In the genomic region with DNA sequence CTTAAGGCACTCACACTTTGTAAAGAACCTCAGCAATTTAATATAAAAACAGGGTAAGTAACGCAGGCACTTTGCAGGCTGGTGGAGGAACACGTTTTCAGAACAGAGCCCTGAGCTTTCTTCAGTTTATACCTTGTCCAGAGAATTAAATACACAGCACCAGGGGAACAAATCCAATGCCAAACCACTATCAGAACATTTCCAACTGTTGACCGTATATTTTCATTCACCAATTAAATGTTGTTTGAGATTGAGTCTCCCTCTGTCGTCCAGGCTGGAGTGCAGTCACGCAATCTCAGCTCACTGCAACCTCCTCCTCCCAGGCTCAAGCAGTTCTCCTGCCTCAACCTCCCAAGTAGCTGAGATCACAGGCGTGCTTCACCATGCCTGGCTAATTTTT, we compare ENCODE assay signal across 19 cellular contexts. TPM values are rescaled to one million over a fixed set of nuclear protein-coding genes. Genes with fewer than 3 reads are reported as not detected.
DNase-seq lines count a peak whose midpoint lies in the region; ATAC-seq and TF ChIP-seq lines count a peak whose summit lies in the region.
"Had no signal": no experiment of that assay in that cellular context is flagged by ENCODE, and none has a peak within 500 bp of the region (broad histone marks: within the 10 kb centered on the region; RNA-seq: fewer than 3 reads in every experiment).

No MANE protein-coding gene starts in this region.

- H3K9me3 Mint-ChIP-seq in activated naive CD8-positive, alpha-beta T cell (ENCODE audit: low read depth), result no peaks in the 10 kb centered on the region
- H3K9me3 Mint-ChIP-seq in activated naive CD8-positive, alpha-beta T cell treated with anti-CD3 and anti-CD28 coated beads, Interleukin-2, amount 50 U/mL, for 24 hours, result no peaks in the 10 kb centered on the region
- H3K9me3 Mint-ChIP-seq in endodermal cell (no peaks in the 10 kb centered on the region), neural progenitor cell (peaks cover 6% of the 10 kb centered on the region)
- H3K9me3 Mint-ChIP-seq in activated T-cell treated with anti-CD3 and anti-CD28 coated beads, Interleukin-2, amount 50 U/mL, for 24 hours, result no peaks in the 10 kb centered on the region

- H3K27me3 Mint-ChIP-seq in activated naive CD8-positive, alpha-beta T cell, result no peaks in the 10 kb centered on the region
- no peaks in the 10 kb centered on the region for H3K27me3 Mint-ChIP-seq in activated naive CD8-positive, alpha-beta T cell treated with anti-CD3 and anti-CD28 coated beads, Interleukin-2, amount 50 U/mL, for 24 hours
- H3K27me3 Mint-ChIP-seq in endodermal cell (ENCODE audit: insufficient read depth) (no peaks in the 10 kb centered on the region), neural progenitor cell (ENCODE audit: insufficient read depth, low read depth) (peaks cover 5% of the 10 kb centered on the region)
- no peaks in the 10 kb centered on the region for H3K27me3 Mint-ChIP-seq in activated T-cell treated with anti-CD3 and anti-CD28 coated beads, Interleukin-2, amount 50 U/mL, for 24 hours

- H3K4me3 ChIP-seq in endodermal cell (ENCODE audit: low read length) (no peak overlapping the region), neural progenitor cell (no peak overlapping the region), left lung (no peak overlapping the region)
- H3K4me3 ChIP-seq: K562 had no signal

- H3K27ac ChIP-seq in endodermal cell (ENCODE audit: low read depth, low read length), result no peak overlapping the region
- peak overlapping the region; percentile 70 for H3K27ac ChIP-seq in neural progenitor cell
- H3K27ac ChIP-seq in left lung, result no peak overlapping the region

- H3K4me1 ChIP-seq in endodermal cell (ENCODE audit: control insufficient read depth, insufficient read depth, low read length) (no peaks in the 10 kb centered on the region), neural progenitor cell (peaks cover 25% of the 10 kb centered on the region), left lung (peaks cover 0 to 10% of the 10 kb centered on the region in 2 donors)

- peak overlapping the region; percentile 49 for H3K4me2 ChIP-seq in neural progenitor cell

- H3K4me1 Mint-ChIP-seq in activated naive CD8-positive, alpha-beta T cell (ENCODE audit: low read depth), result peaks cover 41% of the 10 kb centered on the region
- H3K4me1 Mint-ChIP-seq in activated naive CD8-positive, alpha-beta T cell treated with anti-CD3 and anti-CD28 coated beads, Interleukin-2, amount 50 U/mL, for 24 hours, result peaks cover 36% of the 10 kb centered on the region
- H3K4me1 Mint-ChIP-seq in endodermal cell (peaks cover 18% of the 10 kb centered on the region), neural progenitor cell (peaks cover 52% of the 10 kb centered on the region)
- H3K4me1 Mint-ChIP-seq in activated T-cell treated with anti-CD3 and anti-CD28 coated beads, Interleukin-2, amount 50 U/mL, for 24 hours (ENCODE audit: low read depth), result peaks cover 49% of the 10 kb centered on the region

- H3K27ac Mint-ChIP-seq in activated naive CD8-positive, alpha-beta T cell, result peak overlapping the region; percentile 16
- H3K27ac Mint-ChIP-seq in activated naive CD8-positive, alpha-beta T cell treated with anti-CD3 and anti-CD28 coated beads, Interleukin-2, amount 50 U/mL, for 24 hours, result no peak overlapping the region
- H3K27ac Mint-ChIP-seq in endodermal cell, result peak overlapping the region; percentile 48
- H3K27ac Mint-ChIP-seq in neural progenitor cell, result peak overlapping the region; percentile 76
- no peak overlapping the region for H3K27ac Mint-ChIP-seq in activated T-cell treated with anti-CD3 and anti-CD28 coated beads, Interleukin-2, amount 50 U/mL, for 24 hours

- H3K4me3 Mint-ChIP-seq in activated naive CD8-positive, alpha-beta T cell, result no peak overlapping the region
- no peak overlapping the region for H3K4me3 Mint-ChIP-seq in activated naive CD8-positive, alpha-beta T cell treated with anti-CD3 and anti-CD28 coated beads, Interleukin-2, amount 50 U/mL, for 24 hours
- H3K4me3 Mint-ChIP-seq in endodermal cell (no peak overlapping the region), neural progenitor cell (no peak overlapping the region)
- H3K4me3 Mint-ChIP-seq in activated T-cell treated with anti-CD3 and anti-CD28 coated beads, Interleukin-2, amount 50 U/mL, for 24 hours, result no peak overlapping the region
- H3K4me3 Mint-ChIP-seq: CD14-positive monocyte had no signal

- peaks cover 86% of the 10 kb centered on the region for H4K20me1 ChIP-seq in neural progenitor cell (ENCODE audit: low read depth)

- H3K27me3 ChIP-seq in endodermal cell (ENCODE audit: control insufficient read depth, insufficient read depth, low read length, poor library complexity, severe bottlenecking), result no peaks in the 10 kb centered on the region
- no peaks in the 10 kb centered on the region for H3K27me3 ChIP-seq in neural progenitor cell
- no peaks in the 10 kb centered on the region for H3K27me3 ChIP-seq in left lung

- TF ChIP-seq CTCF in endodermal cell (conservative IDR thresholded peaks at IDR 0.05) (no peak), neural progenitor cell (IDR thresholded peaks at IDR 0.05) (no peak), left lung (IDR thresholded peaks at IDR 0.05) (no peak)

- H3F3A ChIP-seq in neural progenitor cell (ENCODE audit: low read depth), result peaks cover 24% of the 10 kb centered on the region

- H3K36me3 ChIP-seq in endodermal cell (ENCODE audit: control insufficient read depth, insufficient read depth, low read length), result no peaks in the 10 kb centered on the region
- H3K36me3 ChIP-seq in neural progenitor cell, result no peaks in the 10 kb centered on the region
- H3K36me3 ChIP-seq in left lung, result no peaks in the 10 kb centered on the region

- H3K9ac ChIP-seq in endodermal cell (ENCODE audit: extremely low read depth, low read length, poor library complexity, severe bottlenecking) (no peak overlapping the region), neural progenitor cell (no peak overlapping the region)

- H3K79me2 ChIP-seq in neural progenitor cell (ENCODE audit: low read depth), result peaks cover 100% of the 10 kb centered on the region

- intact Hi-C loops in left lung (cut with DNase I), result no loop called here

- no peak for ATAC-seq in activated naive CD8-positive, alpha-beta T cell treated with anti-CD3 and anti-CD28 coated beads, Interleukin-2, amount 50 U/mL, for 24 hours
- no peak for ATAC-seq in left lung

- H3K36me3 Mint-ChIP-seq in activated naive CD8-positive, alpha-beta T cell, result peaks cover 7% of the 10 kb centered on the region
- no peaks in the 10 kb centered on the region for H3K36me3 Mint-ChIP-seq in activated naive CD8-positive, alpha-beta T cell treated with anti-CD3 and anti-CD28 coated beads, Interleukin-2, amount 50 U/mL, for 24 hours (ENCODE audit: low read depth)
- peaks cover 13% of the 10 kb centered on the region for H3K36me3 Mint-ChIP-seq in endodermal cell (ENCODE audit: low read depth)
- peaks cover 17% of the 10 kb centered on the region for H3K36me3 Mint-ChIP-seq in neural progenitor cell
- H3K36me3 Mint-ChIP-seq in activated T-cell treated with anti-CD3 and anti-CD28 coated beads, Interleukin-2, amount 50 U/mL, for 24 hours (ENCODE audit: low read depth), result peaks cover 8% of the 10 kb centered on the region

- no peak overlapping the region for H2AFZ ChIP-seq in neural progenitor cell (replicated peaks)

- no peak for DNase-seq in activated naive CD8-positive, alpha-beta T cell treated with anti-CD3 and anti-CD28 coated beads, Interleukin-2, amount 50 U/mL, for 24 hours
- DNase-seq in endodermal cell (no peak), neural progenitor cell (ENCODE audit: low spot score) (no peak), left lung (no peak), NCI-H2029 treated with DMSO at 0.1 percent for 48 hours (lab: John Stamatoyannopoulos, UW) (no peak), COLO829 (ENCODE audit: low spot score) (no peak)
- DNase-seq in activated T-cell treated with anti-CD3 and anti-CD28 coated beads, Interleukin-2, amount 50 U/mL, for 24 hours, result no peak
- DNase-seq: 8988T, Calu3, DMS53, EL, NCI-H1092 treated with DMSO at 0.1 percent for 48 hours, NCI-H2081 treated with DMSO at 0.1 percent for 48 hours, NCI-H510A, NCI-H774, SHP77 had no signal

- WGBS in endodermal cell (ENCODE audit: insufficient coverage in 1 of 2, insufficient read length in 1 of 2), 2 experiments, result 86 to 87% methylated on average over 5 to 6 of the region's 6 CpGs

- H3K9me3 ChIP-seq in endodermal cell (ENCODE audit: control insufficient read depth, low read length) (no peaks in the 10 kb centered on the region), neural progenitor cell (ENCODE audit: low read depth) (no peaks in the 10 kb centered on the region), left lung (no peaks in the 10 kb centered on the region)

RNA-seq across cellular contexts. Expression of a gene that starts 29.7 kb away (rescaled TPM):
- 100 to 1,000 TPM in 1 of 2 donors, 10 to 100 TPM in 1; 96.6 to 116 TPM for total RNA-seq in endodermal cell
- 119 TPM for polyA plus RNA-seq in endodermal cell (2013, experiment 1 of 2)
- polyA plus RNA-seq in endodermal cell (2013, experiment 2 of 2), result 110 TPM
- 75.4 and 112 TPM in 2 replicates for total RNA-seq in neural progenitor cell (ENCODE audit: low replicate concordance)
- total RNA-seq in left lung, result 100 to 1,000 TPM in 1 of 2 donors, 10 to 100 TPM in 1; 73.1 to 106 TPM

Comparison
In these comparisons a context has a peak if more than half of its experiments do, and no peak if none do; other contexts are left out.
1. H3K27ac Mint-ChIP-seq: peak in activated naive CD8-positive, alpha-beta T cell (single experiment), endodermal cell (single experiment) and neural progenitor cell (single experiment); none in activated naive CD8-positive, alpha-beta T cell treated with anti-CD3 and anti-CD28 coated beads, Interleukin-2, amount 50 U/mL, for 24 hours (single experiment) and activated T-cell treated with anti-CD3 and anti-CD28 coated beads, Interleukin-2, amount 50 U/mL, for 24 hours (single experiment).